8 cellular contexts compared by ENCODE assay signal in genomic region chr2:70069049-70069448, GRCh38. TPM values are rescaled to one million over a fixed set of nuclear protein-coding genes. Genes with fewer than 3 reads are reported as not detected.
A peak's percentile ranks its signal among the peaks of the same experiment; 100 is the strongest.
DNase-seq lines count a peak whose midpoint lies in the region; ATAC-seq, FAIRE-seq and TF ChIP-seq lines count a peak whose summit lies in the region.

No MANE protein-coding gene starts in this region.

- TF ChIP-seq CTCF in MCF 10A (IDR thresholded peaks at IDR 0.05; ENCODE audit: unreplicated experiment) = no peak

- no peaks in the 10 kb centered on the region for H3K9me3 Mint-ChIP-seq in T-helper 2 cell treated with Interferon-gamma antibody and Interleukin-4, amounts not matched to agents 5 μg/mL and 100 μg/mL, for 36 hours
- no peaks in the 10 kb centered on the region for H3K9me3 Mint-ChIP-seq in MCF 10A (ENCODE audit: unreplicated experiment)

- CTCF ChIA-PET in MCF 10A (lab: Yijun Ruan, JAX) = interaction anchor here (0.9 to 6.4 kb wide), 7 partner anchors 8 to 157 kb away, joined by 3 to 106 read pairs (median 3); partner anchors contain the start of gene MXD1

- peak; percentile 84 for ATAC-seq in HG02678 (IDR thresholded peaks at IDR 0.05; ENCODE audit: unreplicated experiment)

- intact Hi-C loops in MCF 10A (cut with micrococcal nuclease) = no loop called here

- POLR2A ChIA-PET in MCF 10A (lab: Yijun Ruan, JAX) = interaction anchor here (0.8 to 7.3 kb wide), 6 partner anchors 10 to 154 kb away, joined by 3 to 191 read pairs (median 10); partner anchors contain the start of genes MXD1 and PCBP1

- H3K27ac ChIP-seq in caudate nucleus (ENCODE audit: low read depth, low read length) = no peak overlapping the region

- TF ChIP-seq POLR2A in GM12891 (IDR thresholded peaks at IDR 0.05; ENCODE audit: low read depth, low read length) = no peak

- peak overlapping the region; percentile 90 for H3K27ac Mint-ChIP-seq in T-helper 2 cell treated with Interferon-gamma antibody and Interleukin-4, amounts not matched to agents 5 μg/mL and 100 μg/mL, for 36 hours
- H3K27ac Mint-ChIP-seq in MCF 10A (ENCODE audit: low read depth, unreplicated experiment) = no peak overlapping the region

- no peak for DNase-seq in GM12891 (ENCODE audit: insufficient read length, low spot score)
- DNase-seq in T-helper 2 cell treated with Interferon-gamma antibody and Interleukin-4, amounts not matched to agents 5 μg/mL and 100 μg/mL, for 36 hours (ENCODE audit: low spot score) = peak; percentile 85
- DNase-seq in MCF 10A (ENCODE audit: unreplicated experiment) = peak; percentile 40
- DNase-seq in stimulated activated CD4-positive, alpha-beta T cell treated with anti-CD3 and anti-CD28 coated beads, Interleukin-12 subunit alpha, Interleukin-12 subunit beta, amount 100 ng/mL, for 4 hours = peak; percentile 50
- DNase-seq in putamen (ENCODE audit: low spot score) = no peak
- no peak for DNase-seq in caudate nucleus (lab: John Stamatoyannopoulos, UW)
- no peak for DNase-seq in GM03348 (ENCODE audit: low spot score)

- H3K4me1 Mint-ChIP-seq in T-helper 2 cell treated with Interferon-gamma antibody and Interleukin-4, amounts not matched to agents 5 μg/mL and 100 μg/mL, for 36 hours (ENCODE audit: low read depth) = peaks cover 40% of the 10 kb centered on the region
- peaks cover 8% of the 10 kb centered on the region for H3K4me1 Mint-ChIP-seq in MCF 10A (ENCODE audit: insufficient read depth, unreplicated experiment)

- no TSS peak for BruUV-seq in MCF 10A (replicated peaks; lab: Mats Ljungman, UMichigan)

- H3K27me3 Mint-ChIP-seq in T-helper 2 cell treated with Interferon-gamma antibody and Interleukin-4, amounts not matched to agents 5 μg/mL and 100 μg/mL, for 36 hours (ENCODE audit: low read depth) = no peaks in the 10 kb centered on the region
- H3K27me3 Mint-ChIP-seq in MCF 10A (ENCODE audit: insufficient read depth, unreplicated experiment) = no peaks in the 10 kb centered on the region

- H3K36me3 Mint-ChIP-seq in T-helper 2 cell treated with Interferon-gamma antibody and Interleukin-4, amounts not matched to agents 5 μg/mL and 100 μg/mL, for 36 hours (ENCODE audit: low read depth) = peaks cover 34% of the 10 kb centered on the region
- H3K36me3 Mint-ChIP-seq in MCF 10A (ENCODE audit: insufficient read depth, unreplicated experiment) = peaks cover 71% of the 10 kb centered on the region

- peak overlapping the region; percentile 63 for H3K4me3 Mint-ChIP-seq in T-helper 2 cell treated with Interferon-gamma antibody and Interleukin-4, amounts not matched to agents 5 μg/mL and 100 μg/mL, for 36 hours
- no peak overlapping the region for H3K4me3 Mint-ChIP-seq in MCF 10A (ENCODE audit: unreplicated experiment)

- FAIRE-seq in GM12891 (lab: Jason Lieb, UNC) = peak; percentile 51

TF ChIP-seq in GM12891, 5 proteins besides CTCF, POLR2A, EP300 and RAD21:
- no peak for TF ChIP-seq POLR2AphosphoS5 (IDR thresholded peaks at IDR 0.05; ENCODE audit: low read depth, low read length)
- TF ChIP-seq TAF1 (IDR thresholded peaks at IDR 0.05; ENCODE audit: low read depth, low read length) = no peak
- no peak for TF ChIP-seq SPI1 (IDR thresholded peaks at IDR 0.05; ENCODE audit: low read depth, low read length)
- no peak for TF ChIP-seq POU2F2 (IDR thresholded peaks at IDR 0.05; ENCODE audit: low read depth, low read length)
- no peak for TF ChIP-seq PAX5 (IDR thresholded peaks at IDR 0.05; ENCODE audit: insufficient read depth, low read length, severe bottlenecking)
TF ChIP-seq in GM12891: peak in this region for 0.

RNA-seq across cellular contexts. Expression of gene PCBP1, which starts 18.2 kb away (rescaled TPM):
- 235 TPM for polyA plus RNA-seq in GM12891 (2012; ENCODE audit: low read depth, missing spikeins)
- 259 and 277 TPM in 2 replicates for total RNA-seq in MCF 10A (2022)

Comparison
In these comparisons a context has a peak if more than half of its experiments do, and no peak if none do; other contexts are left out.
1. DNase-seq: peak in T-helper 2 cell treated with Interferon-gamma antibody and Interleukin-4, amounts not matched to agents 5 μg/mL and 100 μg/mL, for 36 hours (single experiment), MCF 10A (single experiment) and stimulated activated CD4-positive, alpha-beta T cell treated with anti-CD3 and anti-CD28 coated beads, Interleukin-12 subunit alpha, Interleukin-12 subunit beta, amount 100 ng/mL, for 4 hours (single experiment); none in GM12891 (single experiment), putamen (single experiment), caudate nucleus (0 of 61) and GM03348 (single experiment).